In the genomic region with DNA sequence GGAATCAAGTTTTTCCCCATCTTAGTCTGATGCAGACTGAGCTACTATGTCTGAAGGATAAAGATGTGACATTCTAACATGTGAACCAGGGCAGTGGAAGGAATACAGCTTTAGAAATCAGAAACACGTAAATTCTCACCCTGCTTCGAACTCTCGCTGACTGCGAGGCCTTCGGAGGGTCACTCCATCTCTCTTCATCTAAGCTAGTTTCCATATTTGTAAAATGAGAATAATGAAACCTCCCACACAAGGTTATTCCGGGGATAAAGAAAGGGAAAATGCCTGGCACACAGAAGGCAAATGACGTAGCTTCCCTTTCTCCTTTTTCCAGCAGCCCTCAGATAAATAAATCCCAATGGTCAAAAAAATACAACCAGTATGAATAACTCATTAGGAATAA, we compare ENCODE assay signal across 6 cellular contexts.
A peak's percentile ranks its signal among the peaks of the same experiment; 100 is the strongest.
DNase-seq lines count a peak whose midpoint lies in the region; ATAC-seq, FAIRE-seq and TF ChIP-seq lines count a peak whose summit lies in the region.
"Not testable (repeated sequence)": the region's sequence is repeated elsewhere in the genome, so short reads cannot be mapped to it uniquely, and the experiment has no call there.

No MANE protein-coding gene starts in this region.

- not testable (repeated sequence) for H3K27ac Mint-ChIP-seq in osteocyte (ENCODE audit: unreplicated experiment); type B pancreatic cell

- H3K27me3 ChIP-seq in endocrine pancreas (ENCODE audit: control insufficient read depth, insufficient read depth, low read length); right cardiac atrium (ENCODE audit: control insufficient read depth, insufficient read depth): not testable (repeated sequence)

- ATAC-seq in Right ventricle myocardium inferior (peak; percentile 34), right cardiac atrium (peak; percentile 55 to 80)

- H3K36me3 ChIP-seq in endocrine pancreas (ENCODE audit: control insufficient read depth, insufficient read depth, low read length): not testable (repeated sequence)

- H3K4me3 Mint-ChIP-seq in osteocyte (ENCODE audit: unreplicated experiment); type B pancreatic cell: not testable (repeated sequence)

- H3K9ac ChIP-seq in endocrine pancreas (ENCODE audit: control insufficient read depth, insufficient read depth, low read length): not testable (repeated sequence)

- H3K9me3 ChIP-seq in endocrine pancreas (ENCODE audit: control insufficient read depth, low read length); right cardiac atrium (ENCODE audit: control insufficient read depth, low read length): not testable (repeated sequence)

- 32% methylated on average over 7 of the region's 7 CpGs for WGBS in right cardiac atrium

- H3K27me3 Mint-ChIP-seq in osteocyte (ENCODE audit: unreplicated experiment): peaks cover 12% of the 10 kb centered on the region
- H3K27me3 Mint-ChIP-seq in type B pancreatic cell: not testable (repeated sequence)

- peak overlapping the region; percentile 18 for H3K4me3 ChIP-seq in endocrine pancreas (ENCODE audit: control insufficient read depth, insufficient read depth, low read length)
- not testable (repeated sequence) for H3K4me3 ChIP-seq in right cardiac atrium (ENCODE audit: low read length)

- DNase-seq in D721Med (ENCODE audit: insufficient read length, low spot score); Right ventricle myocardium inferior (ENCODE audit: missing footprints): not testable (repeated sequence)
- DNase-seq in right cardiac atrium (peak in 1 of 3 donors; percentile 56), osteocyte (ENCODE audit: extremely low spot score, unreplicated experiment) (peak; percentile 7), type B pancreatic cell (ENCODE audit: extremely low spot score, unreplicated experiment) (peak; percentile 1)

- H3K27ac ChIP-seq in right cardiac atrium (ENCODE audit: low read length): not testable (repeated sequence)

- not testable (repeated sequence) for TF ChIP-seq CTCF in D721Med (IDR thresholded peaks at IDR 0.05; ENCODE audit: insufficient read depth, missing control alignments); osteocyte (IDR thresholded peaks at IDR 0.05); type B pancreatic cell (conservative IDR thresholded peaks at IDR 0.05)

- not testable (repeated sequence) for H3K4me1 ChIP-seq in endocrine pancreas (ENCODE audit: control insufficient read depth, insufficient read depth, low read length); right cardiac atrium (ENCODE audit: control insufficient read depth, insufficient read depth, low read length)

- not testable (repeated sequence) for H3K9me3 Mint-ChIP-seq in osteocyte (ENCODE audit: unreplicated experiment); type B pancreatic cell

- not testable (repeated sequence) for H3K36me3 Mint-ChIP-seq in osteocyte (ENCODE audit: unreplicated experiment); type B pancreatic cell

- intact Hi-C loops in Right ventricle myocardium inferior (cut with DNase I); right cardiac atrium (cut with DNase I): not testable (repeated sequence)

- peak; percentile 90 for FAIRE-seq in D721Med (lab: Jason Lieb, UNC)

- H3K4me1 Mint-ChIP-seq in osteocyte (ENCODE audit: unreplicated experiment); type B pancreatic cell (ENCODE audit: unreplicated experiment): not testable (repeated sequence)
